8 cellular contexts compared by ENCODE assay signal in the genomic region with DNA sequence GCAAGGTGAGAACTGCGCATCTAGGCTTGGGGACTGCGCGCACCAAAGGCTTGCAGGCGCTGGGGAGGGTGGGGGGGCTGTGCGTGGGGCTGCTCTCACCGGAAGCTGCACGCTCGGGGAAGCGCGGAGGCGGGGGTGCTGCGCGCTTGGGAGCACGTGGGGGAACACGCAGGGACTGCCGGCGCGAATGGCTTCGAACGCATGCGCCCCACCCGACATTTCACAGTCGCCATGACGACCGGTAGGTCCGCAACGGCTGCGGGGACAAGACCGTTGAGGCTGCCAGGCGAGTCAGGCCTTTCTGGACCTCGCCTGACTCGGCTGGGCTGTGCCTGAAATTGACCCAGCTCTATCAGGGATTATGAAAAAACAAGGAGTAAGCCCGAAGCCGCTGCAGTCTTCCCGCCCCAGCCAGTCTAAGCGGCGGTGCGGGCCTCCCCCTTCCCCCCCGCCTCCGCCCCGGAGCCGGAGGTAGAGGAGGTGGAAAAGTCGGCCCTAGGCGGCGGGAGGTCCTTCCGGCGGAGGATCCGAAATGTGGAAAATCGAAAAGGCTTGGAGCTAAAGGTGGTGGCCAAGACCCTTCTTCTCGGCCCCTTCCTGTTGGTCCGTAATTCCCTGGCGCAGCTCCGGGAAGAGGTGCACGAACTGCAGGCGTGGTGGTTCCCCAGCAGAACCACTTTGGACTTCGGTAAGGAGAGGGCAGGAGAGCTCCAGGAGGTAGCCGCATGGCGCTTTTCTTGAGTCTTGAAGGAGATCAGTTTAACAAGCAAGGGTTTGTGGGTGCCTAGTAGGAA. TPM values are rescaled to one million over a fixed set of nuclear protein-coding genes. Genes with fewer than 3 reads are reported as not detected.
A peak's percentile ranks its signal among the peaks of the same experiment; 100 is the strongest.
DNase-seq lines count a peak whose midpoint lies in the region; ATAC-seq and TF ChIP-seq lines count a peak whose summit lies in the region.

No MANE protein-coding gene starts in this region.

- no peak overlapping the region for H2BK12ac ChIP-seq in H9 (ENCODE audit: insufficient read length, low read depth, low read length)

- POLR2A ChIA-PET in activated B cell treated with CpG ODN at 0.5 μM for 24 hours (lab: Charles Lee), result no interaction called here

- H3K36me3 ChIP-seq in duodenal mucosa (ENCODE audit: control insufficient read depth in 1 of 2, insufficient read depth in 2 of 2, low read length in 2 of 2), result no peaks in the 10 kb centered on the region
- H3K36me3 ChIP-seq in lung (ENCODE audit: control insufficient read depth in 2 of 2, insufficient read depth in 2 of 2, low read length in 2 of 2), result no peaks in the 10 kb centered on the region

- WGBS in H9 (ENCODE audit: extremely low coverage, insufficient read length, low lambda C conversion rate), result no CpG with 5 or more reads among the region's 58 CpGs
- 2% methylated on average over 43 to 58 of the region's 58 CpGs for WGBS in lung, 2 donors

- no peak for ATAC-seq in activated B cell treated with CpG ODN at 0.5 μM for 24 hours (ENCODE audit: low read depth)
- peak; percentile 47 for ATAC-seq in lung (ENCODE audit: insufficient read depth, low FRiP score)
- ATAC-seq in HG03097 (IDR thresholded peaks at IDR 0.05; ENCODE audit: low FRiP score, unreplicated experiment), result no peak

- no peak overlapping the region for H3K4ac ChIP-seq in H9 (ENCODE audit: low read depth, low read length)

- H3K18ac ChIP-seq in H9 (ENCODE audit: insufficient read length, low read depth, low read length), result no peak overlapping the region

- H3K23me2 ChIP-seq in H9 (ENCODE audit: insufficient read length, low read depth, low read length, poor library complexity, severe bottlenecking), result no peaks in the 10 kb centered on the region

- peak overlapping the region; percentile 38 to 43 for H3K4me3 ChIP-seq in duodenal mucosa (ENCODE audit: low read depth in 1 of 2, low read length in 2 of 2)
- peak overlapping the region; percentile 47 for H3K4me3 ChIP-seq in lung

- no peak overlapping the region for H2BK120ac ChIP-seq in H9 (ENCODE audit: low read depth, low read length, poor library complexity, severe bottlenecking)

- peak overlapping the region; percentile 53 for H3K4me2 ChIP-seq in H9 (ENCODE audit: insufficient read depth, insufficient read length, low read length)

- intact Hi-C loops in activated B cell treated with CpG ODN at 0.5 μM for 24 hours (cut with micrococcal nuclease), result no loop called here

- H3K4me3 Mint-ChIP-seq in H9, result peak overlapping the region; percentile 69 to 82
- peak overlapping the region; percentile 65 for H3K4me3 Mint-ChIP-seq in activated B cell treated with CpG ODN at 0.5 μM for 24 hours

- H2BK20ac ChIP-seq in H9 (ENCODE audit: low read depth, low read length, poor library complexity, severe bottlenecking), result no peak overlapping the region

- H3K4me1 Mint-ChIP-seq in H9 (peaks cover 7% of the 10 kb centered on the region in 2 experiments), activated B cell treated with CpG ODN at 0.5 μM for 24 hours (peaks cover 7% of the 10 kb centered on the region)

- H4K91ac ChIP-seq in H9 (ENCODE audit: insufficient read length, low read depth, low read length), result no peak overlapping the region

- CTCF ChIA-PET in activated B cell treated with CpG ODN at 0.5 μM for 24 hours (lab: Charles Lee), result no interaction called here

- H3K79me1 ChIP-seq in H9 (ENCODE audit: insufficient read depth, low read depth, low read length, poor library complexity, severe bottlenecking), result no peaks in the 10 kb centered on the region

- H3K27me3 ChIP-seq in H9 (ENCODE audit: insufficient read depth, low read length), result peaks cover 3% of the 10 kb centered on the region; the same call in 1 of the 2 replicates
- H3K27me3 ChIP-seq in duodenal mucosa (ENCODE audit: control insufficient read depth in 1 of 2, insufficient read depth in 2 of 2, low read length in 2 of 2), result peaks cover 0 to 11% of the 10 kb centered on the region in 2 donors
- no peaks in the 10 kb centered on the region for H3K27me3 ChIP-seq in lung (ENCODE audit: control insufficient read depth, insufficient read depth)

- TF ChIP-seq CTCF in H9 (conservative IDR thresholded peaks at IDR 0.05), result no peak
- no peak for TF ChIP-seq CTCF in activated B cell treated with CpG ODN at 0.5 μM for 24 hours (IDR thresholded peaks at IDR 0.05)
- no peak for TF ChIP-seq CTCF in lung (IDR thresholded peaks at IDR 0.05; ENCODE audit: control extremely low read depth, extremely low read depth)

- peaks cover 0 to 4% (median 3%) of the 10 kb centered on the region in 3 experiments; a peak in 2 of 7 replicates for H3K36me3 Mint-ChIP-seq in H9 (ENCODE audit: insufficient read depth in 1 of 3, low read depth in 3 of 3)
- H3K36me3 Mint-ChIP-seq in activated B cell treated with CpG ODN at 0.5 μM for 24 hours (ENCODE audit: low read depth), result no peaks in the 10 kb centered on the region

- H3K4me1 ChIP-seq in H9 (ENCODE audit: insufficient read depth, low read length), result no peaks in the 10 kb centered on the region
- no peaks in the 10 kb centered on the region for H3K4me1 ChIP-seq in duodenal mucosa (ENCODE audit: control insufficient read depth in 1 of 2, insufficient read depth in 2 of 2, low read length in 2 of 2)
- H3K4me1 ChIP-seq in lung (ENCODE audit: control insufficient read depth in 2 of 2, insufficient read depth in 2 of 2, low read length in 2 of 2), result peaks cover 0 to 3% of the 10 kb centered on the region in 2 donors

- H3T11ph ChIP-seq in H9 (ENCODE audit: low read length), result no peak overlapping the region

- H3K9me3 Mint-ChIP-seq in H9, result peaks cover 0 to 2% of the 10 kb centered on the region in 2 experiments; a peak in 2 of 5 replicates
- no peaks in the 10 kb centered on the region for H3K9me3 Mint-ChIP-seq in activated B cell treated with CpG ODN at 0.5 μM for 24 hours

- H3K14ac ChIP-seq in H9 (ENCODE audit: insufficient read depth, low read length), result no peak overlapping the region; the same call in 1 of the 2 replicates

- no peak overlapping the region for H3K27ac Mint-ChIP-seq in H9
- no peak overlapping the region for H3K27ac Mint-ChIP-seq in activated B cell treated with CpG ODN at 0.5 μM for 24 hours

- H3K9me3 ChIP-seq in H9 (ENCODE audit: control insufficient read depth, low read depth, low read length) (no peaks in the 10 kb centered on the region), duodenal mucosa (ENCODE audit: control insufficient read depth in 1 of 2, low read length in 2 of 2) (no peaks in the 10 kb centered on the region), lung (ENCODE audit: control insufficient read depth in 2 of 2, insufficient read depth in 1 of 2, low read length in 1 of 2) (no peaks in the 10 kb centered on the region)

- H3K27me3 Mint-ChIP-seq in H9 (ENCODE audit: low read depth), result peaks cover 32% of the 10 kb centered on the region
- H3K27me3 Mint-ChIP-seq in activated B cell treated with CpG ODN at 0.5 μM for 24 hours, result peaks cover 26% of the 10 kb centered on the region

- no peaks in the 10 kb centered on the region for H3K79me2 ChIP-seq in H9 (ENCODE audit: insufficient read depth, low read length)

- no peak overlapping the region for H3K9ac ChIP-seq in H9 (ENCODE audit: extremely low read depth, insufficient read length, low read length)
- no peak overlapping the region for H3K9ac ChIP-seq in duodenal mucosa (ENCODE audit: low read depth in 1 of 2, low read length in 2 of 2)

- H2AFZ ChIP-seq in H9 (ENCODE audit: low read length), result no peak overlapping the region

- H3K27ac ChIP-seq in H9 (ENCODE audit: insufficient read length, low read depth, low read length) (no peak overlapping the region), duodenal mucosa (ENCODE audit: low read depth, low read length) (no peak overlapping the region), lung (ENCODE audit: low read depth in 1 of 2, low read length in 1 of 2) (peak overlapping the region in 1 of 2 donors; percentile 41)

- no peak overlapping the region for H3K23ac ChIP-seq in H9 (ENCODE audit: insufficient read length, low read depth, low read length)

- H4K8ac ChIP-seq in H9 (replicated peaks; ENCODE audit: insufficient read length, low read depth, low read length), result no peak overlapping the region

- peak; percentile 45 for DNase-seq in H9
- no peak for DNase-seq in activated B cell treated with CpG ODN at 0.5 μM for 24 hours
- DNase-seq in lung (ENCODE audit: low spot score), result no peak
- DNase-seq in stimulated activated CD4-positive, alpha-beta T cell treated with anti-CD3 and anti-CD28 coated beads, TNF-alpha, amount 100 ng/mL, for 48 hours (ENCODE audit: low read depth in 3 of 3), result peak in 2 of 3 donors; percentile 12 to 20
- no peak for DNase-seq in LoVo (ENCODE audit: low spot score)
- DNase-seq in HCEC 1CT, result no peak

- H4K5ac ChIP-seq in H9 (ENCODE audit: insufficient read length, low read depth, low read length), result no peak overlapping the region

- H2AK5ac ChIP-seq in H9 (ENCODE audit: insufficient read length, low read length), result no peak overlapping the region

- H4K20me1 ChIP-seq in H9 (ENCODE audit: control insufficient read depth, insufficient read depth, insufficient read length), result no peaks in the 10 kb centered on the region

- no peak overlapping the region for H2BK5ac ChIP-seq in H9 (ENCODE audit: insufficient read length, low read length)

- H2BK15ac ChIP-seq in H9 (ENCODE audit: low read depth, low read length), result no peak overlapping the region

- no peak overlapping the region for H3K56ac ChIP-seq in H9 (ENCODE audit: insufficient read length, low read depth, low read length)

RNA-seq across cellular contexts. Expression of a gene that starts 34.9 kb away (rescaled TPM):
- 3.7 and 4.1 TPM in 2 replicates for total RNA-seq in H9 (2021)
- 0.80 and 0.86 TPM in 2 replicates for total RNA-seq in activated B cell treated with CpG ODN at 0.5 μM for 24 hours
- total RNA-seq in lung, result 10 to 100 TPM in 1 of 2 donors, 1 to 10 TPM in 1; 3.2 to 10.6 TPM
- 10 to 100 TPM in 1 of 2 donors, 1 to 10 TPM in 1; 4.5 to 19.2 TPM for polyA plus RNA-seq in lung

Comparison
In these comparisons a context has a peak if more than half of its experiments do, and no peak if none do; other contexts are left out.
1. DNase-seq: peak in H9 (single experiment) and stimulated activated CD4-positive, alpha-beta T cell treated with anti-CD3 and anti-CD28 coated beads, TNF-alpha, amount 100 ng/mL, for 48 hours (2 of 3); none in activated B cell treated with CpG ODN at 0.5 μM for 24 hours (single experiment), lung (single experiment), LoVo (single experiment) and HCEC 1CT (single experiment).